In genomic region chr3:354433-354832, GRCh38 we compare ENCODE assay signal across 8 cellular contexts.
DNase-seq lines count a peak whose midpoint lies in the region; ATAC-seq, FAIRE-seq and TF ChIP-seq lines count a peak whose summit lies in the region.

No MANE protein-coding gene starts in this region.

- TF ChIP-seq CTCF in RWPE1 (conservative IDR thresholded peaks at IDR 0.05; ENCODE audit: low read depth) (peak; percentile 62; the same call in 1 of the 2 replicates), endothelial cell of umbilical vein (IDR thresholded peaks at IDR 0.05; ENCODE audit: extremely low read depth in 1 of 2, insufficient read depth in 1 of 2, low read depth in 1 of 2, low read length in 2 of 2) (peak; percentile 59 to 69)

- no peaks in the 10 kb centered on the region for H3K36me3 ChIP-seq in endothelial cell of umbilical vein (ENCODE audit: control insufficient read depth in 2 of 2, extremely low read depth in 1 of 2, insufficient read depth in 2 of 2, low read length in 2 of 2)
- no peaks in the 10 kb centered on the region for H3K36me3 ChIP-seq in naive thymus-derived CD4-positive, alpha-beta T cell (ENCODE audit: control insufficient read depth in 2 of 3, insufficient read depth in 3 of 3, low read length in 3 of 3)

- H3K27me3 ChIP-seq in endothelial cell of umbilical vein (ENCODE audit: control insufficient read depth in 2 of 2, insufficient read depth in 2 of 2, low read length in 2 of 2) = no peaks in the 10 kb centered on the region
- no peaks in the 10 kb centered on the region for H3K27me3 ChIP-seq in naive thymus-derived CD4-positive, alpha-beta T cell (ENCODE audit: control insufficient read depth in 2 of 2, insufficient read depth in 2 of 2, low read length in 2 of 2)

- H3K27me3 Mint-ChIP-seq in naive thymus-derived CD4-positive, alpha-beta T cell = peaks cover 0 to 1% (median 0%) of the 10 kb centered on the region in 5 donors

- CTCF ChIA-PET in RWPE1 (lab: Yijun Ruan, JAX) = interaction anchor here (0.5 to 1.3 kb wide), 3 partner anchors 8 to 312 kb away, joined by 3 to 5 read pairs (median 5); no protein-coding TSS in a partner anchor
- CTCF ChIA-PET in endothelial cell of umbilical vein (lab: Charles Lee) = interaction anchor here (1.1 to 1.8 kb wide), 3 partner anchors 9 to 206 kb away, joined by 3 to 5 read pairs (median 4); no protein-coding TSS in a partner anchor
- CTCF ChIA-PET in naive thymus-derived CD4-positive, alpha-beta T cell (lab: Charles Lee) = interaction anchor here (1.0 kb wide), 1 partner anchor 71 kb away, joined by 3 read pairs; no protein-coding TSS in a partner anchor

- no peak overlapping the region for H3K4me3 Mint-ChIP-seq in naive thymus-derived CD4-positive, alpha-beta T cell

- H3K4me1 Mint-ChIP-seq in naive thymus-derived CD4-positive, alpha-beta T cell = no peaks in the 10 kb centered on the region

- H3K27ac ChIP-seq in RWPE1 (no peak overlapping the region), endothelial cell of umbilical vein (ENCODE audit: insufficient read depth, low read depth, low read length) (no peak overlapping the region)
- no peak overlapping the region for H3K27ac ChIP-seq in naive thymus-derived CD4-positive, alpha-beta T cell (ENCODE audit: low read depth, low read length)

- peak; percentile 87 for FAIRE-seq in endothelial cell of umbilical vein (lab: Jason Lieb, UNC)

- ATAC-seq in GM21786 (IDR thresholded peaks at IDR 0.05; ENCODE audit: unreplicated experiment) = peak; percentile 69
- ATAC-seq in naive thymus-derived CD4-positive, alpha-beta T cell = peak; percentile 45

- no peaks in the 10 kb centered on the region for H4K20me1 ChIP-seq in endothelial cell of umbilical vein (replicated peaks; ENCODE audit: control insufficient read depth, extremely low read depth, insufficient read depth, low read length)

- H3K4me2 ChIP-seq in endothelial cell of umbilical vein (ENCODE audit: insufficient read depth, low read length) = no peak overlapping the region

- TF ChIP-seq POLR2A in endothelial cell of umbilical vein (IDR thresholded peaks at IDR 0.05; ENCODE audit: low read depth, low read length) = no peak

- intact Hi-C loops in endothelial cell of umbilical vein (cut with micrococcal nuclease) = no loop called here
- intact Hi-C loops in naive thymus-derived CD4-positive, alpha-beta T cell (cut with micrococcal nuclease) = no loop called here

- no peaks in the 10 kb centered on the region for H3K9me1 ChIP-seq in endothelial cell of umbilical vein (replicated peaks; ENCODE audit: control insufficient read depth, extremely low read depth, insufficient read depth, low read length)

- DNase-seq in stimulated activated CD4-positive, alpha-beta T cell treated with anti-CD3 and anti-CD28 coated beads, Interleukin-2, amount 100 ng/mL, for 24 hours = peak; percentile 6 to 23
- no peak for DNase-seq in stimulated activated CD4-positive, alpha-beta T cell treated with anti-CD3 and anti-CD28 coated beads, Interleukin-4, amount 100 ng/mL, for 4 hours
- peak; percentile 67 to 83 for DNase-seq in Kasumi-1 (lab: John Stamatoyannopoulos, UW)
- no peak for DNase-seq in RWPE1 (ENCODE audit: low spot score)
- DNase-seq in endothelial cell of umbilical vein (ENCODE audit: low read depth, low spot score) = peak; percentile 10
- peak in 3 of 9 donors; percentile 6 to 23 (median 13) for DNase-seq in naive thymus-derived CD4-positive, alpha-beta T cell
- DNase-seq in GM19240 (ENCODE audit: insufficient read length, low spot score) = no peak

- H3K79me2 ChIP-seq in endothelial cell of umbilical vein (ENCODE audit: control insufficient read depth, insufficient read depth, low read length) = no peaks in the 10 kb centered on the region

- H3K9me3 ChIP-seq in endothelial cell of umbilical vein (replicated peaks; ENCODE audit: control insufficient read depth, insufficient read depth, low read length) = no peaks in the 10 kb centered on the region
- no peaks in the 10 kb centered on the region for H3K9me3 ChIP-seq in naive thymus-derived CD4-positive, alpha-beta T cell (ENCODE audit: control insufficient read depth in 2 of 3, low read length in 3 of 3)

- H2AFZ ChIP-seq in endothelial cell of umbilical vein (ENCODE audit: low read depth, low read length) = no peak overlapping the region

- POLR2A ChIA-PET in RWPE1 (lab: Yijun Ruan, JAX; ENCODE audit: low non-redundant PET) (no interaction called here), endothelial cell of umbilical vein (lab: Charles Lee) (no interaction called here)
- POLR2A ChIA-PET in naive thymus-derived CD4-positive, alpha-beta T cell (lab: Charles Lee) = no interaction called here

- dilution Hi-C loops in endothelial cell of umbilical vein (cut with MboI; ENCODE audit: extremely low pct_ligation_motif_present, low sequenced_read_pairs) = no loop called here

- H3K36me3 Mint-ChIP-seq in naive thymus-derived CD4-positive, alpha-beta T cell = no peaks in the 10 kb centered on the region

- peaks cover 0 to 5% (median 0%) of the 10 kb centered on the region in 11 donors for H3K9me3 Mint-ChIP-seq in naive thymus-derived CD4-positive, alpha-beta T cell

- no peak overlapping the region for H3K9ac ChIP-seq in endothelial cell of umbilical vein (replicated peaks; ENCODE audit: extremely low read depth, insufficient read depth, low read length)

- H3K27ac Mint-ChIP-seq in naive thymus-derived CD4-positive, alpha-beta T cell = no peak overlapping the region

- no peak overlapping the region for H3K4me3 ChIP-seq in endothelial cell of umbilical vein (replicated peaks in 1 of 3; ENCODE audit: insufficient read depth in 1 of 3, low read depth in 1 of 3, low read length in 3 of 3)
- H3K4me3 ChIP-seq in naive thymus-derived CD4-positive, alpha-beta T cell (ENCODE audit: low read length) = no peak overlapping the region

- BruUV-seq in endothelial cell of umbilical vein (replicated peaks; lab: Mats Ljungman, UMichigan) = no TSS peak

- no peaks in the 10 kb centered on the region for H3K4me1 ChIP-seq in endothelial cell of umbilical vein (ENCODE audit: control insufficient read depth, extremely low read depth, insufficient read depth, low read length)
- H3K4me1 ChIP-seq in naive thymus-derived CD4-positive, alpha-beta T cell (ENCODE audit: control insufficient read depth in 2 of 2, insufficient read depth in 2 of 2, low read length in 2 of 2) = no peaks in the 10 kb centered on the region

TF ChIP-seq in endothelial cell of umbilical vein, 7 proteins besides CTCF, POLR2A, EP300 and RAD21:
- no peak for TF ChIP-seq EZH2 (IDR thresholded peaks at IDR 0.05; ENCODE audit: borderline replicate concordance, low read depth, low read length, severe bottlenecking)
- TF ChIP-seq GATA2 (IDR thresholded peaks at IDR 0.05; ENCODE audit: insufficient read depth, insufficient read length, low read depth, low read length) = peak; percentile 47
- TF ChIP-seq JUN (IDR thresholded peaks at IDR 0.05; ENCODE audit: borderline replicate concordance, insufficient read depth, insufficient read length, low read depth) = no peak

Comparison
In these comparisons a context has a peak if more than half of its experiments do, and no peak if none do; other contexts are left out.
1. DNase-seq: peak in stimulated activated CD4-positive, alpha-beta T cell treated with anti-CD3 and anti-CD28 coated beads, Interleukin-2, amount 100 ng/mL, for 24 hours (2 of 2), Kasumi-1 (2 of 2) and endothelial cell of umbilical vein (single experiment); none in stimulated activated CD4-positive, alpha-beta T cell treated with anti-CD3 and anti-CD28 coated beads, Interleukin-4, amount 100 ng/mL, for 4 hours (0 of 2), RWPE1 (single experiment) and GM19240 (single experiment).